Comparison of ENCODE assay signal across 10 cellular contexts in genomic region chr6:108116781-108117426, GRCh38. TPM values are rescaled to one million over a fixed set of nuclear protein-coding genes. Genes with fewer than 3 reads are reported as not detected.
A peak's percentile ranks its signal among the peaks of the same experiment; 100 is the strongest.
DNase-seq lines count a peak whose midpoint lies in the region; ATAC-seq and TF ChIP-seq lines count a peak whose summit lies in the region.
"Had no signal": no experiment of that assay in that cellular context is flagged by ENCODE, and none has a peak within 500 bp of the region (broad histone marks: within the 10 kb centered on the region; RNA-seq: fewer than 3 reads in every experiment).

No MANE protein-coding gene starts in this region.

- H3K4me2 ChIP-seq in BLaER1: peak overlapping the region; percentile 93

- H3K9ac ChIP-seq in BLaER1 (no peak overlapping the region), HUES6 (ENCODE audit: low read length) (no peak overlapping the region)

- H3K27ac ChIP-seq in BLaER1 (no peak overlapping the region), HUES6 (ENCODE audit: low read depth, low read length) (no peak overlapping the region), ovary (no peak overlapping the region)

- TF ChIP-seq CTCF in nephron progenitor cell (IDR thresholded peaks at IDR 0.05): no peak
- TF ChIP-seq CTCF in ovary (IDR thresholded peaks at IDR 0.05): no peak

- H3K4me3 ChIP-seq in BLaER1 (peak overlapping the region; percentile 68; the same call in 1 of the 2 replicates), HUES6 (ENCODE audit: low read depth, low read length) (peak overlapping the region; percentile 56), ovary (no peak overlapping the region)

- H3K27me3 ChIP-seq in BLaER1 (peaks cover 100% of the 10 kb centered on the region), HUES6 (ENCODE audit: control insufficient read depth, insufficient read depth, low read length) (peaks cover 99% of the 10 kb centered on the region), ovary (no peaks in the 10 kb centered on the region)

- peaks cover 3% of the 10 kb centered on the region for H3K36me3 Mint-ChIP-seq in central memory CD8-positive, alpha-beta T cell (ENCODE audit: insufficient read depth)
- H3K36me3 Mint-ChIP-seq in nephron progenitor cell (ENCODE audit: low read depth): no peaks in the 10 kb centered on the region

- peaks cover 38% of the 10 kb centered on the region for H3K4me1 ChIP-seq in BLaER1
- peaks cover 46% of the 10 kb centered on the region for H3K4me1 ChIP-seq in HUES6 (ENCODE audit: control insufficient read depth, insufficient read depth, low read length)
- H3K4me1 ChIP-seq in ovary (ENCODE audit: insufficient read depth): peaks cover 18% of the 10 kb centered on the region

- H3K27ac Mint-ChIP-seq in central memory CD8-positive, alpha-beta T cell (ENCODE audit: low read depth): no peak overlapping the region
- no peak overlapping the region for H3K27ac Mint-ChIP-seq in nephron progenitor cell

- intact Hi-C loops in sciatic nerve (cut with DNase I) (no loop called here), ovary (cut with DNase I) (loop anchor here in 2 of 4 donors (5.0 to 10.0 kb wide), 3 partner anchors 148 to 410 kb away; partner anchors contain the start of gene SNX3 (in 1 of the 2))

- no peaks in the 10 kb centered on the region for H3K36me3 ChIP-seq in BLaER1
- no peaks in the 10 kb centered on the region for H3K36me3 ChIP-seq in HUES6 (ENCODE audit: control insufficient read depth, insufficient read depth, low read length)
- no peaks in the 10 kb centered on the region for H3K36me3 ChIP-seq in ovary

- H3K4me1 Mint-ChIP-seq in central memory CD8-positive, alpha-beta T cell: peaks cover 42% of the 10 kb centered on the region
- H3K4me1 Mint-ChIP-seq in nephron progenitor cell: peaks cover 34% of the 10 kb centered on the region

- H4K20me1 ChIP-seq in BLaER1: peaks cover 85% of the 10 kb centered on the region

- H3K9me3 Mint-ChIP-seq in central memory CD8-positive, alpha-beta T cell: no peaks in the 10 kb centered on the region
- H3K9me3 Mint-ChIP-seq in nephron progenitor cell: no peaks in the 10 kb centered on the region

- no peak for TF ChIP-seq POLR2A in ovary (IDR thresholded peaks at IDR 0.05)

- TF ChIP-seq EP300 in ovary (IDR thresholded peaks at IDR 0.05): no peak

- no peak for DNase-seq in central memory CD8-positive, alpha-beta T cell (ENCODE audit: low spot score in 2 of 2)
- DNase-seq in nephron progenitor cell: peak; percentile 12
- DNase-seq in sciatic nerve (ENCODE audit: low spot score): no peak
- no peak for DNase-seq in ovary
- no peak for DNase-seq in NCI-H2081 treated with DMSO at 0.1 percent for 48 hours (lab: John Stamatoyannopoulos, UW)
- DNase-seq: midbrain, NCI-H1417 treated with DMSO at 0.1 percent for 48 hours had no signal

- H3K9me3 ChIP-seq in BLaER1 (no peaks in the 10 kb centered on the region), HUES6 (ENCODE audit: control insufficient read depth, insufficient read depth, low read depth, low read length) (no peaks in the 10 kb centered on the region), ovary (no peaks in the 10 kb centered on the region)

- 18 to 21% (median 21%) methylated on average over 40 to 43 of the region's 43 CpGs for WGBS in ovary, 3 donors

- H3K27me3 Mint-ChIP-seq in central memory CD8-positive, alpha-beta T cell: peaks cover 95% of the 10 kb centered on the region
- peaks cover 100% of the 10 kb centered on the region for H3K27me3 Mint-ChIP-seq in nephron progenitor cell (ENCODE audit: low read depth, poor library complexity)

- no peak for ATAC-seq in central memory CD8-positive, alpha-beta T cell (replicated peaks; ENCODE audit: extremely low read depth, poor library complexity, severe bottlenecking)
- ATAC-seq in GM19328 (IDR thresholded peaks at IDR 0.05; ENCODE audit: unreplicated experiment) (no peak), sciatic nerve (no peak)

- peak overlapping the region; percentile 84 for H3K4me3 Mint-ChIP-seq in central memory CD8-positive, alpha-beta T cell
- H3K4me3 Mint-ChIP-seq in nephron progenitor cell: peak overlapping the region; percentile 74

RNA-seq across cellular contexts. Expression of gene OSTM1, which starts 42.4 kb away (rescaled TPM):
- 43.2 TPM for total RNA-seq in sciatic nerve
- total RNA-seq in ovary: 10 to 100 TPM; 17.1 to 55.5 (median 35.2) TPM
- 10 to 100 TPM; 10.9 to 26.1 TPM for polyA plus RNA-seq in ovary

RNA-seq across cellular contexts. Expression of gene NR2E1, which starts 48.9 kb away (rescaled TPM):
- total RNA-seq in sciatic nerve (not detected), ovary (not detected)
- under 1 TPM in 1 of 2 donors, not detected in 1; 0.02 TPM for polyA plus RNA-seq in ovary
